Comparison of ENCODE assay signal across 2 cellular contexts in the genomic region with DNA sequence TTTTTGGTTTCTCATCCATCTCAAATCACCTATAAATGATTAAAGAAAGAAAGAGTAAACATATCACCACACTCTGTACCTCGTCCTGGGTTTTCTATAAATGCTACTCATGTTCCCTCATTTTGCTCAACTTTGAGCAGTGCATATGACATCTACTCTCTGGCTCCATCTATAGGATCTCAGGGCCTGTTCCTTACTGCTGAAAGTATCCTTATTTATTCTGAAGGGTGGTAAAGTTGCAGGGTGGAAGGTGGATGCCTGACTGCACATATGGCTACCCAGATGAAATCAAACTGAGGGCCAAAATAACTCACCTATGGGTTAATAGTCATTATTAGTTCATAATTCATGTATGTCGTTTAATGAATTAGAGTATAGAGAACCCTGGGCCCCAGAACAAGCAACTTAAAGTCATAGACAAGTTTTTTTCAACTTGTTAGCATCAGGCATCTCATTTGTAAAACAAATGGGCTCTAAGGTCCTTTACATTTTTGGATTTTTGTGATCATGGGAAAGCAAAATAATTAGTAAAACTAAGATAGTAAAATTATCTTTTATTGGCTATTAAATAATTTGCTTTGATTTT.
A peak's percentile ranks its signal among the peaks of the same experiment; 100 is the strongest.
TF ChIP-seq lines count a peak whose summit lies in the region.

No MANE protein-coding gene starts in this region.

TF ChIP-seq in HCT116, 20 proteins besides CTCF, POLR2A, EP300 and RAD21 (continued from another document):
- TF ChIP-seq, protein P1, sequence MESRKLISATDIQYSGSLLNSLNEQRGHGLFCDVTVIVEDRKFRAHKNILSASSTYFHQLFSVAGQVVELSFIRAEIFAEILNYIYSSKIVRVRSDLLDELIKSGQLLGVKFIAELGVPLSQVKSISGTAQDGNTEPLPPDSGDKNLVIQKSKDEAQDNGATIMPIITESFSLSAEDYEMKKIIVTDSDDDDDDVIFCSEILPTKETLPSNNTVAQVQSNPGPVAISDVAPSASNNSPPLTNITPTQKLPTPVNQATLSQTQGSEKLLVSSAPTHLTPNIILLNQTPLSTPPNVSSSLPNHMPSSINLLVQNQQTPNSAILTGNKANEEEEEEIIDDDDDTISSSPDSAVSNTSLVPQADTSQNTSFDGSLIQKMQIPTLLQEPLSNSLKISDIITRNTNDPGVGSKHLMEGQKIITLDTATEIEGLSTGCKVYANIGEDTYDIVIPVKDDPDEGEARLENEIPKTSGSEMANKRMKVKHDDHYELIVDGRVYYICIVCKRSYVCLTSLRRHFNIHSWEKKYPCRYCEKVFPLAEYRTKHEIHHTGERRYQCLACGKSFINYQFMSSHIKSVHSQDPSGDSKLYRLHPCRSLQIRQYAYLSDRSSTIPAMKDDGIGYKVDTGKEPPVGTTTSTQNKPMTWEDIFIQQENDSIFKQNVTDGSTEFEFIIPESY (IDR thresholded peaks at IDR 0.05; ENCODE audit: extremely low read depth, insufficient replicate concordance, low read length), result no peak
- TF ChIP-seq SP1 (IDR thresholded peaks at IDR 0.05; ENCODE audit: low read depth), result no peak
- TF ChIP-seq, protein P2, sequence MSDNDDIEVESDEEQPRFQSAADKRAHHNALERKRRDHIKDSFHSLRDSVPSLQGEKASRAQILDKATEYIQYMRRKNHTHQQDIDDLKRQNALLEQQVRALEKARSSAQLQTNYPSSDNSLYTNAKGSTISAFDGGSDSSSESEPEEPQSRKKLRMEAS (IDR thresholded peaks at IDR 0.05), result no peak
- TF ChIP-seq ZFX (IDR thresholded peaks at IDR 0.05), result no peak
- no peak for TF ChIP-seq ZNF274 (IDR thresholded peaks at IDR 0.05; ENCODE audit: low read depth, low read length)
- no peak for TF ChIP-seq TCF7L2 (IDR thresholded peaks at IDR 0.05; ENCODE audit: borderline replicate concordance, extremely low read depth, insufficient read depth, insufficient read length)
- TF ChIP-seq, protein P3, sequence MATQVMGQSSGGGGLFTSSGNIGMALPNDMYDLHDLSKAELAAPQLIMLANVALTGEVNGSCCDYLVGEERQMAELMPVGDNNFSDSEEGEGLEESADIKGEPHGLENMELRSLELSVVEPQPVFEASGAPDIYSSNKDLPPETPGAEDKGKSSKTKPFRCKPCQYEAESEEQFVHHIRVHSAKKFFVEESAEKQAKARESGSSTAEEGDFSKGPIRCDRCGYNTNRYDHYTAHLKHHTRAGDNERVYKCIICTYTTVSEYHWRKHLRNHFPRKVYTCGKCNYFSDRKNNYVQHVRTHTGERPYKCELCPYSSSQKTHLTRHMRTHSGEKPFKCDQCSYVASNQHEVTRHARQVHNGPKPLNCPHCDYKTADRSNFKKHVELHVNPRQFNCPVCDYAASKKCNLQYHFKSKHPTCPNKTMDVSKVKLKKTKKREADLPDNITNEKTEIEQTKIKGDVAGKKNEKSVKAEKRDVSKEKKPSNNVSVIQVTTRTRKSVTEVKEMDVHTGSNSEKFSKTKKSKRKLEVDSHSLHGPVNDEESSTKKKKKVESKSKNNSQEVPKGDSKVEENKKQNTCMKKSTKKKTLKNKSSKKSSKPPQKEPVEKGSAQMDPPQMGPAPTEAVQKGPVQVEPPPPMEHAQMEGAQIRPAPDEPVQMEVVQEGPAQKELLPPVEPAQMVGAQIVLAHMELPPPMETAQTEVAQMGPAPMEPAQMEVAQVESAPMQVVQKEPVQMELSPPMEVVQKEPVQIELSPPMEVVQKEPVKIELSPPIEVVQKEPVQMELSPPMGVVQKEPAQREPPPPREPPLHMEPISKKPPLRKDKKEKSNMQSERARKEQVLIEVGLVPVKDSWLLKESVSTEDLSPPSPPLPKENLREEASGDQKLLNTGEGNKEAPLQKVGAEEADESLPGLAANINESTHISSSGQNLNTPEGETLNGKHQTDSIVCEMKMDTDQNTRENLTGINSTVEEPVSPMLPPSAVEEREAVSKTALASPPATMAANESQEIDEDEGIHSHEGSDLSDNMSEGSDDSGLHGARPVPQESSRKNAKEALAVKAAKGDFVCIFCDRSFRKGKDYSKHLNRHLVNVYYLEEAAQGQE (IDR thresholded peaks at IDR 0.05; ENCODE audit: low read depth), result no peak
- no peak for TF ChIP-seq YY1 (IDR thresholded peaks at IDR 0.05; ENCODE audit: extremely low read depth, insufficient replicate concordance, low read depth, low read length)
- no peak for TF ChIP-seq JUND (IDR thresholded peaks at IDR 0.05)
- no peak for TF ChIP-seq ELF1 (IDR thresholded peaks at IDR 0.05; ENCODE audit: borderline replicate concordance, low read depth)
- no peak for TF ChIP-seq POLR2AphosphoS5 (IDR thresholded peaks at IDR 0.05; ENCODE audit: low read depth, low read length)
TF ChIP-seq in HCT116: peak in this region for 0.

TF ChIP-seq in GM12878, 131 proteins besides CTCF, POLR2A, EP300 and RAD21 (continued from another document):
- TF ChIP-seq NBN (IDR thresholded peaks at IDR 0.05), result no peak
- TF ChIP-seq CHD4 (IDR thresholded peaks at IDR 0.05), result no peak
- TF ChIP-seq HDAC6 (IDR thresholded peaks at IDR 0.05; ENCODE audit: unreplicated experiment), result no peak
- TF ChIP-seq ZBED1 (IDR thresholded peaks at IDR 0.05; ENCODE audit: borderline replicate concordance), result no peak
- no peak for TF ChIP-seq TBL1XR1 (IDR thresholded peaks at IDR 0.05; ENCODE audit: low read depth, low read length)
- TF ChIP-seq RAD51 (IDR thresholded peaks at IDR 0.05), result no peak
- 0 out of 2 replicates have a peak, but pooled peaks have one; percentile 19 for TF ChIP-seq YY1 (IDR thresholded peaks at IDR 0.05; ENCODE audit: low read depth, low read length)
TF ChIP-seq in GM12878: peak in this region for 3.
